In the genomic region with DNA sequence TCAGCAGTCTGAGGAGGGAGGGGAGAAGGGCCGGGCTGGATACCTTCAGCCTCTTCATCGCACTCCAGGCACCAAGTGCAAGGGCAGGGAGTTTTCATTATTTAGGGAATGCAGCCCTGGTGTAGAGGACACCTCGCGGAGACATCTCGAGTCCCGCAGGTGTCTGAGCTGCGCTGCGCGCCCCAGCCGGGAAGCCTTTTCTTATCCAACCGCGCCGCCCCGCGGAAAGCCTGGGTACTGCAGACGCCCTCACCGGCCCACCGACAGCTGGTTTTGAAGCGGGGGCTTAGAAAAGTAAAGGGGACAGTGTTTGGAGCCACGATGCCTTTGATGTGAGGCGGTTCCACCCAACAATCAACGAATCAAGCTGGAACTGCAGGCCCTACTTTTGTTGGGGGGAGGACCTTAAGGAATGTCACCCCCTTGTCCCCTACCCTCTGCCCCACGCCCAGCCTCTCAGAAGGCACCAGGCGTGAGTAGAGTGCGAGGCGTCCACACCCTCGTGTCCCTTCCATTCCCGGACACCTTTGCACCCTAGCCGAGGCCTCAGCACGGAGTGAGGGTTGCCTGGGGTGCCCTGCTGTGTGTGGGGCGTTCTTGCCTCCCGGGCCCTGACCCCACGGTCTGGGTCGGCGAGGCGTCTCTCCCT, we compare ENCODE assay signal across 8 cellular contexts. TPM values are rescaled to one million over a fixed set of nuclear protein-coding genes. Genes with fewer than 3 reads are reported as not detected.
DNase-seq lines count a peak whose midpoint lies in the region; ATAC-seq and TF ChIP-seq lines count a peak whose summit lies in the region.

No MANE protein-coding gene starts in this region.

- no peak overlapping the region for H3K27ac Mint-ChIP-seq in CD8-positive, alpha-beta T cell
- peak overlapping the region in 1 of 6 donors; percentile 86 for H3K27ac Mint-ChIP-seq in naive B cell
- no peak overlapping the region for H3K27ac Mint-ChIP-seq in stimulated activated effector memory CD8-positive, alpha-beta T cell treated with anti-CD3 and anti-CD28 coated beads, Interleukin-12 subunit alpha, Interleukin-12 subunit beta, amount 100 ng/mL, for 72 hours

- peaks cover 51% of the 10 kb centered on the region for H3K27me3 Mint-ChIP-seq in CD8-positive, alpha-beta T cell (ENCODE audit: low read depth)
- peaks cover 58 to 84% (median 69%) of the 10 kb centered on the region in 3 donors for H3K27me3 Mint-ChIP-seq in naive B cell

- no peaks in the 10 kb centered on the region for H3K36me3 Mint-ChIP-seq in CD8-positive, alpha-beta T cell
- no peaks in the 10 kb centered on the region for H3K36me3 Mint-ChIP-seq in naive B cell
- H3K36me3 Mint-ChIP-seq in stimulated activated effector memory CD8-positive, alpha-beta T cell treated with anti-CD3 and anti-CD28 coated beads, Interleukin-12 subunit alpha, Interleukin-12 subunit beta, amount 100 ng/mL, for 72 hours = peaks cover 5% of the 10 kb centered on the region

- no peaks in the 10 kb centered on the region for H3K36me3 ChIP-seq in CD8-positive, alpha-beta T cell (ENCODE audit: insufficient read depth, low read length)

- POLR2A ChIA-PET in CD8-positive, alpha-beta T cell (lab: Charles Lee) = interaction anchor here (0.6 to 1.6 kb wide), 3 partner anchors 67 to 339 kb away, joined by 3 to 7 read pairs (median 3); no protein-coding TSS in a partner anchor
- POLR2A ChIA-PET in HEK293T (lab: Yijun Ruan, JAX) = interaction anchor here (0.9 to 1.6 kb wide), 5 partner anchors 10 to 456 kb away, joined by 3 to 6 read pairs (median 4); no protein-coding TSS in a partner anchor

- TF ChIP-seq CTCF in CD8-positive, alpha-beta T cell (IDR thresholded peaks at IDR 0.05) = peak; percentile 99

- peaks cover 30% of the 10 kb centered on the region for H3K27me3 ChIP-seq in CD8-positive, alpha-beta T cell (ENCODE audit: insufficient read depth, low read length)

- CTCF ChIA-PET in CD8-positive, alpha-beta T cell (lab: Charles Lee) = interaction anchor here (0.7 to 11.7 kb wide), 42 partner anchors 9 to 711 kb away, joined by 3 to 205 read pairs (median 4); no protein-coding TSS in a partner anchor
- CTCF ChIA-PET in HEK293T (lab: Yijun Ruan, JAX) = interaction anchor here (0.6 to 4.9 kb wide), 9 partner anchors 13 to 668 kb away, joined by 3 to 28 read pairs (median 4); no protein-coding TSS in a partner anchor

- intact Hi-C loops in CD8-positive, alpha-beta T cell (cut with DNase I, micrococcal nuclease) = loop anchor here (1.0 to 5.0 kb wide), 9 partner anchors 108 to 1423 kb away; a partner anchor contains a TSS

- H3K4me1 ChIP-seq in CD8-positive, alpha-beta T cell (ENCODE audit: insufficient read depth, low read length) = peaks cover 26% of the 10 kb centered on the region

- no peaks in the 10 kb centered on the region for H3K9me3 Mint-ChIP-seq in CD8-positive, alpha-beta T cell
- peaks cover 0 to 7% (median 0%) of the 10 kb centered on the region in 7 donors for H3K9me3 Mint-ChIP-seq in naive B cell
- H3K9me3 Mint-ChIP-seq in stimulated activated effector memory CD8-positive, alpha-beta T cell treated with anti-CD3 and anti-CD28 coated beads, Interleukin-12 subunit alpha, Interleukin-12 subunit beta, amount 100 ng/mL, for 72 hours = no peaks in the 10 kb centered on the region

- peak overlapping the region; percentile 49 for H3K4me3 ChIP-seq in CD8-positive, alpha-beta T cell (ENCODE audit: low read depth, low read length)

- peaks cover 18% of the 10 kb centered on the region for H3K4me1 Mint-ChIP-seq in CD8-positive, alpha-beta T cell (ENCODE audit: low read depth)
- H3K4me1 Mint-ChIP-seq in naive B cell = peaks cover 1 to 26% (median 16%) of the 10 kb centered on the region in 3 donors
- H3K4me1 Mint-ChIP-seq in stimulated activated effector memory CD8-positive, alpha-beta T cell treated with anti-CD3 and anti-CD28 coated beads, Interleukin-12 subunit alpha, Interleukin-12 subunit beta, amount 100 ng/mL, for 72 hours = peaks cover 14% of the 10 kb centered on the region

- peak; percentile 83 for ATAC-seq in CD8-positive, alpha-beta T cell
- ATAC-seq in esophagus mucosa (peak; percentile 80), naive B cell (ENCODE audit: low read depth in 2 of 2) (peak; percentile 42 to 46)
- ATAC-seq in stimulated activated effector memory CD8-positive, alpha-beta T cell treated with anti-CD3 and anti-CD28 coated beads, Interleukin-12 subunit alpha, Interleukin-12 subunit beta, amount 100 ng/mL, for 72 hours = peak; percentile 63

- DNase-seq in CD8-positive, alpha-beta T cell = peak; percentile 61 to 88 (median 77)
- DNase-seq in HEK293T (ENCODE audit: extremely low spot score) (peak; percentile 82), NOMO-1 (lab: John Stamatoyannopoulos, UW; ENCODE audit: unreplicated experiment in 2 of 2) (peak; percentile 21 to 26), activated T-cell treated with anti-CD3 and anti-CD28 coated beads for 4 hours (peak; percentile 85), naive B cell (peak; percentile 52), DMS153 (lab: John Stamatoyannopoulos, UW) (no peak)
- peak; percentile 81 to 94 for DNase-seq in stimulated activated effector memory CD8-positive, alpha-beta T cell treated with anti-CD3 and anti-CD28 coated beads, Interleukin-12 subunit alpha, Interleukin-12 subunit beta, amount 100 ng/mL, for 72 hours (ENCODE audit: low spot score in 2 of 2)

- H3K27ac ChIP-seq in CD8-positive, alpha-beta T cell (ENCODE audit: low read depth, low read length) = no peak overlapping the region

- peak overlapping the region; percentile 61 for H3K4me3 Mint-ChIP-seq in CD8-positive, alpha-beta T cell
- peak overlapping the region; percentile 30 to 81 (median 52) for H3K4me3 Mint-ChIP-seq in naive B cell
- peak overlapping the region; percentile 25 for H3K4me3 Mint-ChIP-seq in stimulated activated effector memory CD8-positive, alpha-beta T cell treated with anti-CD3 and anti-CD28 coated beads, Interleukin-12 subunit alpha, Interleukin-12 subunit beta, amount 100 ng/mL, for 72 hours

- no peaks in the 10 kb centered on the region for H3K9me3 ChIP-seq in CD8-positive, alpha-beta T cell (ENCODE audit: low read length)

TF ChIP-seq in HEK293T, 16 proteins besides CTCF, POLR2A, EP300 and RAD21:
- TF ChIP-seq HDGF (IDR thresholded peaks at IDR 0.05; ENCODE audit: borderline replicate concordance) (no peak), ELF4 (IDR thresholded peaks at IDR 0.05) (no peak), FOXK2 (IDR thresholded peaks at IDR 0.05) (no peak), SP1 (IDR thresholded peaks at IDR 0.05) (no peak), ARNT (IDR thresholded peaks at IDR 0.05) (no peak), FOXM1 (IDR thresholded peaks at IDR 0.05; ENCODE audit: borderline replicate concordance) (no peak), LEF1 (IDR thresholded peaks at IDR 0.05; ENCODE audit: borderline replicate concordance) (no peak)

RNA-seq across cellular contexts. Expression of a gene that starts 8.6 kb away (rescaled TPM):
- total RNA-seq in CD8-positive, alpha-beta T cell = not detected
- not detected for total RNA-seq in esophagus mucosa
- not detected for polyA plus RNA-seq in naive B cell (ENCODE audit: low read depth in 6 of 6)
